In genomic region chrX:10054396-10054795, GRCh38 we compare ENCODE assay signal across 20 cellular contexts.
A peak's percentile ranks its signal among the peaks of the same experiment; 100 is the strongest.
DNase-seq lines count a peak whose midpoint lies in the region; ATAC-seq and TF ChIP-seq lines count a peak whose summit lies in the region.
"Had no signal": no experiment of that assay in that cellular context is flagged by ENCODE, and none has a peak within 500 bp of the region (broad histone marks: within the 10 kb centered on the region; RNA-seq: fewer than 3 reads in every experiment).

No MANE protein-coding gene starts in this region.

- no peak overlapping the region for H3K27ac Mint-ChIP-seq in WTC11
- H3K27ac Mint-ChIP-seq: GM23338 had no signal

- H3K4me3 Mint-ChIP-seq in WTC11 = no peak overlapping the region
- H3K4me3 Mint-ChIP-seq: CD4-positive, CD25-positive, alpha-beta regulatory T cell; GM23338 had no signal

- H3K27ac ChIP-seq in left lung (no peak overlapping the region), stomach (no peak overlapping the region)
- H3K27ac ChIP-seq: SJSA1 had no signal

- peaks cover 33% of the 10 kb centered on the region for H3K4me1 Mint-ChIP-seq in WTC11

- H3K27me3 Mint-ChIP-seq in WTC11 (ENCODE audit: low read depth) = no peaks in the 10 kb centered on the region
- H3K27me3 Mint-ChIP-seq: CD4-positive, CD25-positive, alpha-beta regulatory T cell had no signal

- H3K36me3 Mint-ChIP-seq in WTC11 = peaks cover 8% of the 10 kb centered on the region

- WGBS in stomach, 5 donors = 39 to 83% (median 56%) methylated on average over 8 of the region's 8 CpGs

- peak; percentile 55 for DNase-seq in HT-29 (ENCODE audit: low spot score)
- DNase-seq in WTC11 (ENCODE audit: low spot score) = no peak
- no peak for DNase-seq in left lung
- DNase-seq in stomach = peak; percentile 75
- DNase-seq in stimulated activated CD4-positive, alpha-beta T cell treated with anti-CD3 and anti-CD28 coated beads, Interleukin-4, amount 100 ng/mL, for 4 hours = no peak
- DNase-seq: BE2C; CD4-positive, CD25-positive, alpha-beta regulatory T cell; COR-L47; DMS 273 treated with DMSO at 0.1 percent for 48 hours; GDM1; HCEC 1CT; Kasumi-1; MM.1S; NCI-H1092; NCI-H345; NCI-H524 treated with DMSO at 0.1 percent for 48 hours had no signal

- TF ChIP-seq POLR2A in stomach (IDR thresholded peaks at IDR 0.05) = no peak

- CTCF ChIA-PET in WTC11 (lab: Charles Lee) = no interaction called here

- H3K27me3 ChIP-seq in left lung (no peaks in the 10 kb centered on the region), stomach (no peaks in the 10 kb centered on the region)
- H3K27me3 ChIP-seq: BE2C, SJSA1 had no signal

- TF ChIP-seq EP300 in stomach (IDR thresholded peaks at IDR 0.05) = no peak

- H3K4me1 ChIP-seq in left lung (peaks cover 6 to 10% of the 10 kb centered on the region in 2 donors), stomach (peaks cover 0 to 38% (median 17%) of the 10 kb centered on the region in 4 donors)
- H3K4me1 ChIP-seq: BE2C, SJSA1 had no signal

- H3K9me3 Mint-ChIP-seq in WTC11 = peaks cover 5% of the 10 kb centered on the region
- H3K9me3 Mint-ChIP-seq: GM23338 had no signal

- H3K9me3 ChIP-seq in left lung (no peaks in the 10 kb centered on the region), stomach (peaks cover 0 to 10% (median 5%) of the 10 kb centered on the region in 4 donors)
- H3K9me3 ChIP-seq: BE2C, SJSA1 had no signal

- H3K4me3 ChIP-seq in left lung = no peak overlapping the region
- H3K4me3 ChIP-seq in stomach = no peak overlapping the region
- H3K4me3 ChIP-seq: GM23338, SJSA1 had no signal

- no peak for ATAC-seq in WTC11
- ATAC-seq in left lung = peak; percentile 11
- ATAC-seq in GM18511 (IDR thresholded peaks at IDR 0.05; ENCODE audit: unreplicated experiment) = no peak
- ATAC-seq in HG02610 (IDR thresholded peaks at IDR 0.05; ENCODE audit: unreplicated experiment) = no peak
- ATAC-seq: GM23338 had no signal

- intact Hi-C loops in left lung (cut with DNase I) = no loop called here
- intact Hi-C loops in stomach (cut with DNase I; ENCODE audit: low total_unique reads) = no loop called here

- no peaks in the 10 kb centered on the region for H3K36me3 ChIP-seq in left lung
- H3K36me3 ChIP-seq in stomach = no peaks in the 10 kb centered on the region
- H3K36me3 ChIP-seq: BE2C, SJSA1 had no signal

- TF ChIP-seq CTCF in WTC11 (IDR thresholded peaks at IDR 0.05) (no peak), left lung (IDR thresholded peaks at IDR 0.05) (no peak), stomach (IDR thresholded peaks at IDR 0.05) (no peak)

- POLR2A ChIA-PET in WTC11 (lab: Charles Lee) = no interaction called here

TF ChIP-seq in WTC11, 78 proteins besides CTCF, POLR2A, EP300 and RAD21:
- TF ChIP-seq SOX15 (CRISPR knock-in tag; IDR thresholded peaks at IDR 0.05) (no peak), PRDM15 (CRISPR knock-in tag; IDR thresholded peaks at IDR 0.05) (peak; percentile 39)
TF ChIP-seq in WTC11: peak in this region for 1.

Comparison
In these comparisons a context has a peak if more than half of its experiments do, and no peak if none do; other contexts are left out.
1. DNase-seq: peak in HT-29 (single experiment) and stomach (single experiment); none in WTC11 (single experiment), left lung (0 of 2) and stimulated activated CD4-positive, alpha-beta T cell treated with anti-CD3 and anti-CD28 coated beads, Interleukin-4, amount 100 ng/mL, for 4 hours (0 of 2).